In genomic region chr21:25334046-25334730, GRCh38 we compare ENCODE assay signal across 14 cellular contexts.
A peak's percentile ranks its signal among the peaks of the same experiment; 100 is the strongest.
DNase-seq lines count a peak whose midpoint lies in the region; ATAC-seq, FAIRE-seq and TF ChIP-seq lines count a peak whose summit lies in the region.
"Had no signal": no experiment of that assay in that cellular context is flagged by ENCODE, and none has a peak within 500 bp of the region (broad histone marks: within the 10 kb centered on the region; RNA-seq: fewer than 3 reads in every experiment).

No MANE protein-coding gene starts in this region.

- H3K36me3 ChIP-seq in aorta (ENCODE audit: control insufficient read depth in 1 of 2, insufficient read depth in 2 of 2, low read length in 1 of 2): no peaks in the 10 kb centered on the region

- no peaks in the 10 kb centered on the region for H3K27me3 Mint-ChIP-seq in HFFc6 (ENCODE audit: insufficient read depth)

- TF ChIP-seq CTCF in HFFc6 (IDR thresholded peaks at IDR 0.05): no peak

- H3K27me3 ChIP-seq in aorta (ENCODE audit: control insufficient read depth in 1 of 2, insufficient read depth in 2 of 2, low read length in 1 of 2): no peaks in the 10 kb centered on the region

- FAIRE-seq in RCC 7860 (lab: Jason Lieb, UNC): peak; percentile 43
- FAIRE-seq: D721Med, K562 had no signal

- no peak for ATAC-seq in aorta (ENCODE audit: low FRiP score)
- ATAC-seq: CD8-positive, alpha-beta T cell; K562 had no signal

- H3K4me1 ChIP-seq in aorta (ENCODE audit: control insufficient read depth in 1 of 2, insufficient read depth in 2 of 2, low read length in 2 of 2): no peaks in the 10 kb centered on the region

- no peak overlapping the region for H3K27ac ChIP-seq in aorta (ENCODE audit: low read depth in 1 of 2, low read length in 2 of 2)

- DNase-seq in DMS53 treated with DMSO at 0.1 percent for 48 hours (lab: John Stamatoyannopoulos, UW; ENCODE audit: unreplicated experiment) (peak; percentile 9), HFFc6 (no peak), RCC 7860 (ENCODE audit: low spot score) (peak; percentile 49), kidney tubule cell (ENCODE audit: low spot score) (peak; percentile 80), aorta (no peak), HT-29 (ENCODE audit: low spot score) (no peak), activated gamma-delta T cell (lab: John Stamatoyannopoulos, UW) (no peak)
- DNase-seq: CD8-positive, alpha-beta T cell; COR-L47; DMS153; H7 had no signal

- H3K9me3 ChIP-seq in aorta (ENCODE audit: control insufficient read depth, low read length): no peaks in the 10 kb centered on the region

- peaks cover 29% of the 10 kb centered on the region for H3K36me3 Mint-ChIP-seq in HFFc6 (ENCODE audit: low read depth)
- H3K36me3 Mint-ChIP-seq: CD14-positive monocyte; CD8-positive, alpha-beta T cell had no signal

- 83 to 87% methylated on average over 6 of the region's 6 CpGs for WGBS in aorta, 2 donors

- peak overlapping the region; percentile 4 for H3K27ac Mint-ChIP-seq in HFFc6
- H3K27ac Mint-ChIP-seq: CD14-positive monocyte; CD8-positive, alpha-beta T cell had no signal

- H3K9me3 Mint-ChIP-seq in HFFc6: no peaks in the 10 kb centered on the region; the same call in 1 of the 2 replicates
- H3K9me3 Mint-ChIP-seq: CD8-positive, alpha-beta T cell had no signal

- H3K4me3 Mint-ChIP-seq in HFFc6: no peak overlapping the region
- H3K4me3 Mint-ChIP-seq: CD14-positive monocyte; CD8-positive, alpha-beta T cell had no signal

- intact Hi-C loops in aorta (cut with DNase I): no loop called here

- H3K4me1 Mint-ChIP-seq in HFFc6 (ENCODE audit: low read depth): peaks cover 89% of the 10 kb centered on the region
- H3K4me1 Mint-ChIP-seq: CD14-positive monocyte had no signal

- H3K4me3 ChIP-seq in aorta (ENCODE audit: low read length in 2 of 2): no peak overlapping the region
- H3K4me3 ChIP-seq: K562 had no signal

Comparison
In these comparisons a context has a peak if more than half of its experiments do, and no peak if none do; other contexts are left out.
1. DNase-seq: peak in DMS53 treated with DMSO at 0.1 percent for 48 hours (single experiment), RCC 7860 (single experiment) and kidney tubule cell (single experiment); none in HFFc6 (single experiment), aorta (0 of 2), HT-29 (single experiment) and activated gamma-delta T cell (single experiment).